ENCODE assay signal across 15 cellular contexts in genomic region chr12:53200107-53200457, GRCh38. TPM values are rescaled to one million over a fixed set of nuclear protein-coding genes. Genes with fewer than 3 reads are reported as not detected.
A peak's percentile ranks its signal among the peaks of the same experiment; 100 is the strongest.
DNase-seq lines count a peak whose midpoint lies in the region; ATAC-seq and FAIRE-seq lines count a peak whose summit lies in the region.
"Had no signal": no experiment of that assay in that cellular context is flagged by ENCODE, and none has a peak within 500 bp of the region (broad histone marks: within the 10 kb centered on the region; RNA-seq: fewer than 3 reads in every experiment).

No MANE protein-coding gene starts in this region.

- WGBS in small intestine, 3 donors = 87 to 98% (median 90%) methylated on average over 2 of the region's 2 CpGs

- no peak for FAIRE-seq in small intestine (lab: Jason Lieb, UNC)
- FAIRE-seq: RCC 7860 had no signal

- no peaks in the 10 kb centered on the region for H3K27me3 ChIP-seq in CD4-positive, CD25-positive, alpha-beta regulatory T cell (ENCODE audit: control insufficient read depth, insufficient read depth, low read length)
- no peaks in the 10 kb centered on the region for H3K27me3 ChIP-seq in small intestine (ENCODE audit: control insufficient read depth in 2 of 2, insufficient read depth in 2 of 2, low read length in 2 of 2)

- H3K36me3 Mint-ChIP-seq in CD4-positive, CD25-positive, alpha-beta regulatory T cell = peaks cover 48% of the 10 kb centered on the region
- peaks cover 33% of the 10 kb centered on the region for H3K36me3 Mint-ChIP-seq in activated T-cell treated with anti-CD3 and anti-CD28 coated beads, Interleukin-2, amount 50 U/mL, for 4 hours (ENCODE audit: insufficient read depth)
- H3K36me3 Mint-ChIP-seq: mesothelial cell of epicardium had no signal

- H3K36me3 ChIP-seq in CD4-positive, CD25-positive, alpha-beta regulatory T cell (ENCODE audit: control insufficient read depth, insufficient read depth, low read length) = peaks cover 32% of the 10 kb centered on the region
- H3K36me3 ChIP-seq in small intestine (ENCODE audit: control insufficient read depth in 2 of 2, insufficient read depth in 2 of 2, low read length in 2 of 2) = no peaks in the 10 kb centered on the region
- H3K36me3 ChIP-seq: WERI-Rb-1 had no signal

- DNase-seq in CD4-positive, CD25-positive, alpha-beta regulatory T cell = no peak
- no peak for DNase-seq in activated T-cell treated with anti-CD3 and anti-CD28 coated beads, Interleukin-2, amount 50 U/mL, for 4 hours
- DNase-seq in small intestine (no peak), ureter (ENCODE audit: low spot score) (no peak), DMS153 (lab: John Stamatoyannopoulos, UW) (no peak), sciatic nerve (ENCODE audit: low spot score) (no peak)
- DNase-seq: effector CD8-positive, alpha-beta T cell; NCI-H2029; WERI-Rb-1 had no signal

- intact Hi-C loops in sciatic nerve (cut with DNase I) = no loop called here

- H3K4me1 ChIP-seq in CD4-positive, CD25-positive, alpha-beta regulatory T cell (ENCODE audit: control insufficient read depth, insufficient read depth, low read length, poor library complexity, severe bottlenecking) = peaks cover 72% of the 10 kb centered on the region
- H3K4me1 ChIP-seq in small intestine (ENCODE audit: control insufficient read depth in 2 of 2, insufficient read depth in 1 of 2, low read depth in 1 of 2, low read length in 1 of 2) = peaks cover 1 to 4% of the 10 kb centered on the region in 2 donors

- peak overlapping the region; percentile 92 to 99 (median 94) for H3K27ac Mint-ChIP-seq in CD4-positive, CD25-positive, alpha-beta regulatory T cell
- H3K27ac Mint-ChIP-seq: mesothelial cell of epicardium had no signal

- peak overlapping the region; percentile 55 for H3K4me3 ChIP-seq in CD4-positive, CD25-positive, alpha-beta regulatory T cell (ENCODE audit: low read depth, low read length)
- H3K4me3 ChIP-seq in small intestine (ENCODE audit: low read depth in 1 of 2, low read length in 2 of 2) = no peak overlapping the region
- H3K4me3 ChIP-seq: hepatocyte had no signal

- peaks cover 14 to 88% (median 42%) of the 10 kb centered on the region in 4 donors for H3K4me1 Mint-ChIP-seq in CD4-positive, CD25-positive, alpha-beta regulatory T cell
- peaks cover 68% of the 10 kb centered on the region for H3K4me1 Mint-ChIP-seq in activated T-cell treated with anti-CD3 and anti-CD28 coated beads, Interleukin-2, amount 50 U/mL, for 4 hours (ENCODE audit: low read depth)

- peak overlapping the region; percentile 76 for H3K27ac ChIP-seq in CD4-positive, CD25-positive, alpha-beta regulatory T cell (ENCODE audit: insufficient read depth, low read length, poor library complexity, severe bottlenecking)
- H3K27ac ChIP-seq in small intestine (ENCODE audit: low read depth in 1 of 2, low read length in 1 of 2) = peak overlapping the region in 1 of 2 donors; percentile 57
- H3K27ac ChIP-seq: C4-2B, hepatocyte, WERI-Rb-1 had no signal

- ATAC-seq in CD4-positive, CD25-positive, alpha-beta regulatory T cell (ENCODE audit: low read depth in 2 of 2) = no peak
- ATAC-seq in GM18873 (IDR thresholded peaks at IDR 0.05; ENCODE audit: low FRiP score, unreplicated experiment) = peak; percentile 19
- ATAC-seq in HG03045 (IDR thresholded peaks at IDR 0.05; ENCODE audit: unreplicated experiment) = peak; percentile 17
- no peak for ATAC-seq in activated T-cell treated with anti-CD3 and anti-CD28 coated beads, Interleukin-2, amount 50 U/mL, for 4 hours
- no peak for ATAC-seq in sciatic nerve

- no peaks in the 10 kb centered on the region for H3K9me3 ChIP-seq in CD4-positive, CD25-positive, alpha-beta regulatory T cell (ENCODE audit: control insufficient read depth in 2 of 2, low read length in 2 of 2)
- H3K9me3 ChIP-seq in small intestine (ENCODE audit: control insufficient read depth, low read depth) = no peaks in the 10 kb centered on the region

- H3K9me3 Mint-ChIP-seq in CD4-positive, CD25-positive, alpha-beta regulatory T cell = no peaks in the 10 kb centered on the region
- no peaks in the 10 kb centered on the region for H3K9me3 Mint-ChIP-seq in activated T-cell treated with anti-CD3 and anti-CD28 coated beads, Interleukin-2, amount 50 U/mL, for 4 hours
- H3K9me3 Mint-ChIP-seq: mesothelial cell of epicardium had no signal

- H3K4me3 Mint-ChIP-seq in CD4-positive, CD25-positive, alpha-beta regulatory T cell = peak overlapping the region; percentile 77 to 91 (median 86)
- H3K4me3 Mint-ChIP-seq in activated T-cell treated with anti-CD3 and anti-CD28 coated beads, Interleukin-2, amount 50 U/mL, for 4 hours = peak overlapping the region; percentile 77
- H3K4me3 Mint-ChIP-seq: mesothelial cell of epicardium had no signal

- H3K27me3 Mint-ChIP-seq in CD4-positive, CD25-positive, alpha-beta regulatory T cell = no peaks in the 10 kb centered on the region
- no peaks in the 10 kb centered on the region for H3K27me3 Mint-ChIP-seq in activated T-cell treated with anti-CD3 and anti-CD28 coated beads, Interleukin-2, amount 50 U/mL, for 4 hours (ENCODE audit: low read depth)

RNA-seq across cellular contexts. Expression of gene ITGB7, which starts 7.0 kb away (rescaled TPM):
- 297 TPM for total RNA-seq in CD4-positive, CD25-positive, alpha-beta regulatory T cell
- 100 to 1,000 TPM; 279 to 382 (median 330) TPM for polyA plus RNA-seq in CD4-positive, CD25-positive, alpha-beta regulatory T cell
- 100 to 1,000 TPM in 2 of 3 donors, 10 to 100 TPM in 1; 82.1 to 140 (median 124) TPM for total RNA-seq in activated T-cell treated with anti-CD3 and anti-CD28 coated beads, Interleukin-2, amount 50 U/mL, for 4 hours
- 1 to 10 TPM; 1.8 to 7.3 (median 2.7) TPM for polyA plus RNA-seq in small intestine
- 15.8 TPM for total RNA-seq in ureter
- 33.4 TPM for total RNA-seq in sciatic nerve
- polyA plus RNA-seq: hepatocyte had no signal

RNA-seq across cellular contexts. Expression of gene CSAD, which starts 19.4 kb away (rescaled TPM):
- total RNA-seq in CD4-positive, CD25-positive, alpha-beta regulatory T cell = 68.0 TPM
- 1 to 10 TPM; 1.2 to 2.3 (median 1.6) TPM for polyA plus RNA-seq in CD4-positive, CD25-positive, alpha-beta regulatory T cell
- total RNA-seq in activated T-cell treated with anti-CD3 and anti-CD28 coated beads, Interleukin-2, amount 50 U/mL, for 4 hours = 10 to 100 TPM in 1 of 3 donors, 1 to 10 TPM in 2; 8.0 to 10.6 (median 9.3) TPM
- 10 to 100 TPM; 12.9 to 56.4 (median 20.5) TPM for polyA plus RNA-seq in small intestine
- total RNA-seq in ureter (65.7 TPM), sciatic nerve (81.7 TPM)

RNA-seq across cellular contexts. Expression of gene ZNF740, which starts 19.6 kb away (rescaled TPM):
- 32.6 TPM for total RNA-seq in CD4-positive, CD25-positive, alpha-beta regulatory T cell
- polyA plus RNA-seq in CD4-positive, CD25-positive, alpha-beta regulatory T cell = 1 to 10 TPM; 2.3 to 3.1 (median 2.7) TPM
- 10 to 100 TPM; 29.7 to 41.5 (median 36.6) TPM for total RNA-seq in activated T-cell treated with anti-CD3 and anti-CD28 coated beads, Interleukin-2, amount 50 U/mL, for 4 hours
- polyA plus RNA-seq in small intestine = 1 to 10 TPM; 2.9 to 9.3 (median 4.9) TPM
- 56.8 TPM for total RNA-seq in ureter
- 51.0 TPM for total RNA-seq in sciatic nerve

RNA-seq across cellular contexts. Expression of gene RARG, which starts 31.9 kb away (rescaled TPM):
- total RNA-seq in CD4-positive, CD25-positive, alpha-beta regulatory T cell = 16.8 TPM
- 1 to 10 TPM; 1.5 to 5.1 (median 2.4) TPM for polyA plus RNA-seq in CD4-positive, CD25-positive, alpha-beta regulatory T cell
- 10 to 100 TPM; 34.4 to 38.4 (median 38.0) TPM for total RNA-seq in activated T-cell treated with anti-CD3 and anti-CD28 coated beads, Interleukin-2, amount 50 U/mL, for 4 hours
- polyA plus RNA-seq in small intestine = 1 to 10 TPM in 1 of 3 donors, under 1 TPM in 1, not detected in 1; 0.54 to 7.1 TPM
- total RNA-seq in ureter = 101 TPM
- total RNA-seq in sciatic nerve = 56.3 TPM

Comparison
In these comparisons a context has a peak if more than half of its experiments do, and no peak if none do; other contexts are left out.
1. ATAC-seq: peak in GM18873 (single experiment) and HG03045 (single experiment); none in CD4-positive, CD25-positive, alpha-beta regulatory T cell (0 of 2), activated T-cell treated with anti-CD3 and anti-CD28 coated beads, Interleukin-2, amount 50 U/mL, for 4 hours (0 of 2) and sciatic nerve (single experiment).